Comparison of ENCODE assay signal across 5 cellular contexts in the genomic region with DNA sequence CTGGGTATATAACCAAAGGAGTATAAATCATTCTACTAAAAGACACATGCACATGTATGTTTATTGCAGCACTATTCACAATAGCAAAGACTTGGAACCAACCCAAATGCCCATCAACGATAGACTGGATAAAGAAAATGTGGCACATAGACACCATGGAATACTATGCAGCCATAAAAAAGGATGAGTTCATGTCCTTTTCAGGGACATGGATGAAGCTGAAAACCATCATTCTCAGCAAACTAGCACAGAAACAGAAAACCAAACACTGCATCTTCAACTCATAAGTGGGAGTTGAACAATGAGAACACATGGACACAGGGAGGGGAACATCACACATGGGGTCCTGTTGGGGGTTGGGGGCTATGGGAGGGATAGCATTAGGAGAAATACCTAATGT.
A peak's percentile ranks its signal among the peaks of the same experiment; 100 is the strongest.
DNase-seq lines count a peak whose midpoint lies in the region; ATAC-seq, FAIRE-seq and TF ChIP-seq lines count a peak whose summit lies in the region.
"Not testable (repeated sequence)": the region's sequence is repeated elsewhere in the genome, so short reads cannot be mapped to it uniquely, and the experiment has no call there.

No MANE protein-coding gene starts in this region.

- not testable (repeated sequence) for H4K20me1 ChIP-seq in K562 (replicated peaks; ENCODE audit: control insufficient read depth, insufficient read depth, low read length)

- WGBS in K562 (ENCODE audit: insufficient coverage, low coverage, missing lambda C conversion rate), result 86% methylated on average over 1 of the region's 1 CpG

- not testable (repeated sequence) for H3K4me1 ChIP-seq in HEK293 (ENCODE audit: control insufficient read depth, insufficient read depth, low read length); K562 (replicated peaks in 1 of 2; ENCODE audit: control insufficient read depth in 2 of 2, insufficient read depth in 2 of 2, low read length in 2 of 2)

- not testable (repeated sequence) for H3K4me3 ChIP-seq in HEK293 (ENCODE audit: low read depth, low read length); K562

- H3K9me3 ChIP-seq in HEK293 (ENCODE audit: control insufficient read depth, insufficient read depth, low read depth, low read length); K562 (replicated peaks; ENCODE audit: control insufficient read depth, insufficient read depth, low read depth, low read length): not testable (repeated sequence)

- H3K27ac ChIP-seq in HEK293 (ENCODE audit: extremely low read depth, low read depth, low read length); K562 (ENCODE audit: extremely low read depth, low read depth, low read length): not testable (repeated sequence)

- H3K36me3 Mint-ChIP-seq in activated naive CD4-positive, alpha-beta T cell treated with anti-CD3 and anti-CD28 coated beads, Interleukin-2, amount 10 ng/mL, durations not matched to agents 7 days and 5 days, result peaks cover 72% of the 10 kb centered on the region
- peaks cover 73% of the 10 kb centered on the region for H3K36me3 Mint-ChIP-seq in activated naive CD8-positive, alpha-beta T cell

- not testable (repeated sequence) for ATAC-seq in K562

- H3K27me3 Mint-ChIP-seq in activated naive CD4-positive, alpha-beta T cell treated with anti-CD3 and anti-CD28 coated beads, Interleukin-2, amount 10 ng/mL, durations not matched to agents 7 days and 5 days; activated naive CD8-positive, alpha-beta T cell: not testable (repeated sequence)

- not testable (repeated sequence) for H2AFZ ChIP-seq in K562 (ENCODE audit: low read depth, low read length)

- not testable (repeated sequence) for H3K4me2 ChIP-seq in K562 (ENCODE audit: insufficient read depth, low read length)

- H3K79me2 ChIP-seq in K562 (ENCODE audit: control insufficient read depth, insufficient read depth, low read length), result not testable (repeated sequence)

- not testable (repeated sequence) for H3K4me1 Mint-ChIP-seq in activated naive CD4-positive, alpha-beta T cell treated with anti-CD3 and anti-CD28 coated beads, Interleukin-2, amount 10 ng/mL, durations not matched to agents 7 days and 5 days; activated naive CD8-positive, alpha-beta T cell (ENCODE audit: low read depth)

- DNase-seq in activated naive CD4-positive, alpha-beta T cell treated with anti-CD3 and anti-CD28 coated beads, Interleukin-2, amount 10 ng/mL, durations not matched to agents 7 days and 5 days; K562 (ENCODE audit: extremely low read depth in 1 of 4, low spot score in 3 of 4): not testable (repeated sequence)
- DNase-seq in posterior vena cava (ENCODE audit: low spot score), result peak; percentile 23

- H3K9me3 Mint-ChIP-seq in activated naive CD4-positive, alpha-beta T cell treated with anti-CD3 and anti-CD28 coated beads, Interleukin-2, amount 10 ng/mL, durations not matched to agents 7 days and 5 days, result peaks cover 64% of the 10 kb centered on the region
- H3K9me3 Mint-ChIP-seq in activated naive CD8-positive, alpha-beta T cell (ENCODE audit: low read depth), result peaks cover 24% of the 10 kb centered on the region

- not testable (repeated sequence) for TF ChIP-seq POLR2A in K562 (conservative IDR thresholded peaks at IDR 0.05)

- H3K27ac Mint-ChIP-seq in activated naive CD4-positive, alpha-beta T cell treated with anti-CD3 and anti-CD28 coated beads, Interleukin-2, amount 10 ng/mL, durations not matched to agents 7 days and 5 days, result peak overlapping the region; percentile 49
- H3K27ac Mint-ChIP-seq in activated naive CD8-positive, alpha-beta T cell, result not testable (repeated sequence)

- not testable (repeated sequence) for H3K9me1 ChIP-seq in K562 (ENCODE audit: control insufficient read depth, insufficient read depth, low read length)

- not testable (repeated sequence) for H3K36me3 ChIP-seq in HEK293 (ENCODE audit: control insufficient read depth in 2 of 2, insufficient read depth in 1 of 2, low read length in 2 of 2); K562 (ENCODE audit: control insufficient read depth, insufficient read depth, low read length)

- H3K27me3 ChIP-seq in K562 (ENCODE audit: control insufficient read depth in 2 of 2, insufficient read depth in 2 of 2, low read length in 2 of 2), result not testable (repeated sequence)

- not testable (repeated sequence) for TF ChIP-seq CTCF in HEK293 (tag by site-specific recombination; IDR thresholded peaks at IDR 0.05); K562 (IDR thresholded peaks at IDR 0.05 in 2 of 3, conservative IDR thresholded peaks at IDR 0.05 in 1 of 3; ENCODE audit: insufficient read depth in 2 of 3, low read depth in 1 of 3, low read length in 3 of 3)

- in situ Hi-C loops in K562 (cut with MboI), result not testable (repeated sequence)

- TF ChIP-seq RAD21 in K562 (CRISPR knock-in tag; conservative IDR thresholded peaks at IDR 0.05 in 1 of 2, IDR thresholded peaks at IDR 0.05 in 1 of 2), result not testable (repeated sequence)

- BruUV-seq in K562 (replicated peaks; lab: Mats Ljungman, UMichigan), result not testable (repeated sequence)

- not testable (repeated sequence) for H3K4me3 Mint-ChIP-seq in activated naive CD4-positive, alpha-beta T cell treated with anti-CD3 and anti-CD28 coated beads, Interleukin-2, amount 10 ng/mL, durations not matched to agents 7 days and 5 days
- H3K4me3 Mint-ChIP-seq in activated naive CD8-positive, alpha-beta T cell, result peak overlapping the region; percentile 31

- POLR2A ChIA-PET in HEK293 (lab: Yijun Ruan, JAX); K562 (lab: Yijun Ruan, JAX): not testable (repeated sequence)

- TF ChIP-seq EP300 in K562 (IDR thresholded peaks at IDR 0.05; ENCODE audit: low read length), result not testable (repeated sequence)

- intact Hi-C loops in K562 (cut with micrococcal nuclease); posterior vena cava (cut with DNase I): not testable (repeated sequence)

- FAIRE-seq in K562 (lab: Jason Lieb, UNC), result not testable (repeated sequence)

- not testable (repeated sequence) for H3K9ac ChIP-seq in K562 (ENCODE audit: insufficient read depth in 1 of 2, low read depth in 2 of 2, low read length in 2 of 2)

- CTCF ChIA-PET in HEK293 (lab: Yijun Ruan, JAX); activated naive CD4-positive, alpha-beta T cell treated with anti-CD3 and anti-CD28 coated beads, Interleukin-2, amount 10 ng/mL, durations not matched to agents 7 days and 5 days (lab: Charles Lee); K562 (lab: Yijun Ruan, JAX; ENCODE audit: low intra/inter-chr PET ratio): not testable (repeated sequence)

TF ChIP-seq in HEK293, 187 proteins besides CTCF, POLR2A, EP300 and RAD21 (continues in another document):
- TF ChIP-seq ZNF146 (tag by site-specific recombination; IDR thresholded peaks at IDR 0.05), result peak; percentile 90
- TF ChIP-seq, protein P1, sequence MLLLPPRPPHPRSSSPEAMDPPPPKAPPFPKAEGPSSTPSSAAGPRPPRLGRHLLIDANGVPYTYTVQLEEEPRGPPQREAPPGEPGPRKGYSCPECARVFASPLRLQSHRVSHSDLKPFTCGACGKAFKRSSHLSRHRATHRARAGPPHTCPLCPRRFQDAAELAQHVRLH (tag by site-specific recombination; IDR thresholded peaks at IDR 0.05), result 0 out of 2 replicates have a peak, but pooled peaks have one; percentile 9

TF ChIP-seq in K562, 482 proteins besides CTCF, POLR2A, EP300 and RAD21:
- peak; percentile 64 for TF ChIP-seq BCOR (IDR thresholded peaks at IDR 0.05)
- TF ChIP-seq ZNF146 (CRISPR knock-in tag; IDR thresholded peaks at IDR 0.05; ENCODE audit: unreplicated experiment), result peak; percentile 70
TF ChIP-seq in K562: peak in this region for 2; not testable (repeated sequence) for 480.
